In the genomic region with DNA sequence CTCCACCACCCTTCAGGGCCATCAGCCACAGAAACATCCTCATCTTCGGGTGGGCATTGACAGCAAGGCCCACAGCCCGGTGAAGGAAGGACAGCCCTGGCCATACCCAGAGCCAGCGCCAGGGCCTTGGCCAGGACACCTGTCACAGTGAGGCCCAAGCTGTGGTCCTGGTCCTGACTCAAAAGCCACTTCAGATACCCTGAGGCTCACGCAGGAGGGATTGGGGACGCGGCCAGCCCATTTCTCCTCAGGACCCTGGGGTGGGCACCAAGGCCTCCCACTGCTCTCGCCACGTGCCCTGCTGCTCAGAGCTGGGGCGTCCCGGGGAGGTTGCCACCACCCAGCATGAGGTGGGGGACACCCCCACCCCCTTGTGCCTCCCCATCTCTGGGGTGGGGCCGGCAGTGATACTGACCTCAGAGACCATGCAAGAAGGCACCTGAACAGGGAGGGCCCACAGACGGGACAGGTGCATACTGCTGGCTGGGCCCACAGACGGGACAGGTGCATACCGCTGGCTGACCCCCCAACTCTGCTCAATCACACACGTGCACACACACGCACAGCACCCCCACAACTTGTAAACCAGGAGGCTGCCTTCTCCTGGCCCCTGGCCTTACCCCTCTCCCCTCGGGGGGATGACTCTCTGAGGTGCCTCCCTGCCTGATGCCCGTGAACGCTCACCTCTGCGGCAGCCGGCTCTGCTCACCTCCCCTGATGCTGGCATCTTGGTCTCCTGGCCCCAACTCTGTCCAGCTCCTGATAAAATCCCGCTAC, we compare ENCODE assay signal across 11 cellular contexts. TPM values are rescaled to one million over a fixed set of nuclear protein-coding genes. Genes with fewer than 3 reads are reported as not detected.
DNase-seq lines count a peak whose midpoint lies in the region; ATAC-seq and TF ChIP-seq lines count a peak whose summit lies in the region.
"Had no signal": no experiment of that assay in that cellular context is flagged by ENCODE, and none has a peak within 500 bp of the region (broad histone marks: within the 10 kb centered on the region; RNA-seq: fewer than 3 reads in every experiment).

No MANE protein-coding gene starts in this region.

- peak overlapping the region; percentile 85 to 94; a peak in 2 of 4 replicates for H3K27ac ChIP-seq in SK-N-SH (ENCODE audit: low read depth in 2 of 2, low read length in 1 of 2)

- peaks cover 3 to 11% of the 10 kb centered on the region in 2 experiments for H3K36me3 ChIP-seq in SK-N-SH (replicated peaks in 1 of 2; ENCODE audit: control insufficient read depth in 1 of 2, insufficient read depth in 2 of 2, low read length in 1 of 2)

- peak overlapping the region; percentile 16 for H3K4me3 Mint-ChIP-seq in activated CD4-positive, alpha-beta memory T cell treated with anti-CD3 and anti-CD28 coated beads for 36 hours
- H3K4me3 Mint-ChIP-seq in immature natural killer cell, result peak overlapping the region in 4 of 5 donors; percentile 76 to 83 (median 80)
- H3K4me3 Mint-ChIP-seq in stimulated activated naive CD8-positive, alpha-beta T cell treated with anti-CD3 and anti-CD28 coated beads, Interleukin-15, amount 100 ng/mL, for 72 hours, result peak overlapping the region; percentile 81 to 82

- no peaks in the 10 kb centered on the region for H3K9me2 ChIP-seq in SK-N-SH

- peaks cover 20 to 63% of the 10 kb centered on the region in 2 experiments for H3K4me1 ChIP-seq in SK-N-SH (ENCODE audit: control insufficient read depth in 1 of 2, insufficient read depth in 2 of 2, low read depth in 1 of 2, low read length in 1 of 2)

- H3K4me3 ChIP-seq in SK-N-SH (ENCODE audit: low read depth in 2 of 2, low read length in 1 of 2), result no peak overlapping the region

- H3K27me3 ChIP-seq in SK-N-SH (ENCODE audit: insufficient read depth), result no peaks in the 10 kb centered on the region

- CTCF ChIA-PET in SK-N-SH (lab: Yijun Ruan, JAX), result interaction anchor here (0.8 to 7.4 kb wide), 5 partner anchors 9 to 76 kb away, joined by 3 to 108 read pairs (median 3); no protein-coding TSS in a partner anchor
- CTCF ChIA-PET in activated CD4-positive, alpha-beta memory T cell treated with anti-CD3 and anti-CD28 coated beads for 36 hours (lab: Charles Lee), result interaction anchor here (1.0 to 8.8 kb wide), 3 partner anchors 16 to 86 kb away, joined by 3 to 224 read pairs (median 7); partner anchors contain the start of gene SLC7A5

- peaks cover 72% of the 10 kb centered on the region for H3K4me1 Mint-ChIP-seq in activated CD4-positive, alpha-beta memory T cell treated with anti-CD3 and anti-CD28 coated beads for 36 hours (ENCODE audit: low read depth)
- H3K4me1 Mint-ChIP-seq in immature natural killer cell, result peaks cover 42 to 55% of the 10 kb centered on the region in 2 donors
- peaks cover 97% of the 10 kb centered on the region for H3K4me1 Mint-ChIP-seq in stimulated activated naive CD8-positive, alpha-beta T cell treated with anti-CD3 and anti-CD28 coated beads, Interleukin-15, amount 100 ng/mL, for 72 hours

- ATAC-seq in SK-N-SH treated with all-trans-retinoic acid at 6 μM for 48 hours, result no peak
- peak; percentile 1 for ATAC-seq in stimulated activated naive CD8-positive, alpha-beta T cell treated with anti-CD3 and anti-CD28 coated beads, Interleukin-15, amount 100 ng/mL, for 72 hours
- ATAC-seq in esophagus mucosa, result no peak

- 84% methylated on average over 18 of the region's 22 CpGs for WGBS in SK-N-SH (ENCODE audit: low lambda C conversion rate)

- no peaks in the 10 kb centered on the region for H3K27me3 Mint-ChIP-seq in activated CD4-positive, alpha-beta memory T cell treated with anti-CD3 and anti-CD28 coated beads for 36 hours
- H3K27me3 Mint-ChIP-seq in immature natural killer cell (ENCODE audit: low read depth in 3 of 3), result peaks cover 42 to 61% (median 53%) of the 10 kb centered on the region in 3 donors
- no peaks in the 10 kb centered on the region for H3K27me3 Mint-ChIP-seq in stimulated activated naive CD8-positive, alpha-beta T cell treated with anti-CD3 and anti-CD28 coated beads, Interleukin-15, amount 100 ng/mL, for 72 hours

- no peaks in the 10 kb centered on the region for H3K9me3 ChIP-seq in SK-N-SH
- H3K9me3 ChIP-seq: heart right ventricle had no signal

- peaks cover 9% of the 10 kb centered on the region for H3K79me2 ChIP-seq in SK-N-SH (ENCODE audit: insufficient read depth)

- no peak for TF ChIP-seq EP300 in SK-N-SH (IDR thresholded peaks at IDR 0.05; ENCODE audit: borderline replicate concordance in 1 of 2, low read depth in 1 of 2, low read length in 1 of 2)

- peak overlapping the region; percentile 6; the same call in 1 of the 2 replicates for H3K4me2 ChIP-seq in SK-N-SH

- H2AFZ ChIP-seq in SK-N-SH (ENCODE audit: low read depth), result no peak overlapping the region

- H3F3A ChIP-seq in SK-N-SH (replicated peaks; ENCODE audit: insufficient read depth), result peaks cover 3% of the 10 kb centered on the region

- intact Hi-C loops in activated CD4-positive, alpha-beta memory T cell treated with anti-CD3 and anti-CD28 coated beads for 36 hours (cut with micrococcal nuclease), result loop anchor here (10.0 kb wide), 1 partner anchor 50 kb away; no protein-coding TSS in a partner anchor

- POLR2A ChIA-PET in SK-N-SH (lab: Yijun Ruan, JAX), result interaction anchor here (2.0 kb wide), 1 partner anchor 14 kb away, joined by 6 read pairs; the partner anchor contains the start of gene SLC7A5
- POLR2A ChIA-PET in activated CD4-positive, alpha-beta memory T cell treated with anti-CD3 and anti-CD28 coated beads for 36 hours (lab: Charles Lee), result interaction anchor here (0.8 to 3.6 kb wide), 3 partner anchors 10 to 20 kb away, joined by 3 to 25 read pairs (median 21); partner anchors contain the start of gene SLC7A5

- no peaks in the 10 kb centered on the region for H3K9me3 Mint-ChIP-seq in activated CD4-positive, alpha-beta memory T cell treated with anti-CD3 and anti-CD28 coated beads for 36 hours
- H3K9me3 Mint-ChIP-seq in immature natural killer cell, result no peaks in the 10 kb centered on the region
- H3K9me3 Mint-ChIP-seq in stimulated activated naive CD8-positive, alpha-beta T cell treated with anti-CD3 and anti-CD28 coated beads, Interleukin-15, amount 100 ng/mL, for 72 hours, result no peaks in the 10 kb centered on the region

- no peak for TF ChIP-seq CTCF in SK-N-SH (IDR thresholded peaks at IDR 0.05)

- H3K9ac ChIP-seq in SK-N-SH, result no peak overlapping the region

- no peak for DNase-seq in SK-N-SH
- DNase-seq in activated CD4-positive, alpha-beta memory T cell treated with anti-CD3 and anti-CD28 coated beads for 36 hours, result no peak
- no peak for DNase-seq in immature natural killer cell
- DNase-seq in stimulated activated naive CD8-positive, alpha-beta T cell treated with anti-CD3 and anti-CD28 coated beads, Interleukin-15, amount 100 ng/mL, for 72 hours, result no peak
- no peak for DNase-seq in H4 (ENCODE audit: low spot score)
- DNase-seq in LoVo (ENCODE audit: low spot score), result no peak
- DNase-seq: GOT3, heart right ventricle, NCI-H187 had no signal

- H4K20me1 ChIP-seq in SK-N-SH (ENCODE audit: insufficient read depth), result peaks cover 26% of the 10 kb centered on the region

- TF ChIP-seq RAD21 in SK-N-SH (IDR thresholded peaks at IDR 0.05; ENCODE audit: low read length), result no peak

- peaks cover 73% of the 10 kb centered on the region for H3K36me3 Mint-ChIP-seq in activated CD4-positive, alpha-beta memory T cell treated with anti-CD3 and anti-CD28 coated beads for 36 hours
- peaks cover 0 to 4% (median 0%) of the 10 kb centered on the region in 3 donors for H3K36me3 Mint-ChIP-seq in immature natural killer cell

- peak overlapping the region; percentile 91 for H3K27ac Mint-ChIP-seq in activated CD4-positive, alpha-beta memory T cell treated with anti-CD3 and anti-CD28 coated beads for 36 hours
- H3K27ac Mint-ChIP-seq in immature natural killer cell, result peak overlapping the region; percentile 87 to 97 (median 95)
- H3K27ac Mint-ChIP-seq in stimulated activated naive CD8-positive, alpha-beta T cell treated with anti-CD3 and anti-CD28 coated beads, Interleukin-15, amount 100 ng/mL, for 72 hours, result peak overlapping the region; percentile 82 to 94

TF ChIP-seq in SK-N-SH, 30 proteins besides CTCF, POLR2A, EP300 and RAD21:
- TF ChIP-seq TCF12 (IDR thresholded peaks at IDR 0.05), result no peak
- no peak for TF ChIP-seq GATA2 (CRISPR knock-in tag; IDR thresholded peaks at IDR 0.05)
- no peak for TF ChIP-seq YY1 (IDR thresholded peaks at IDR 0.05; ENCODE audit: low read depth)
- TF ChIP-seq TEAD4 (IDR thresholded peaks at IDR 0.05; ENCODE audit: borderline replicate concordance, insufficient read depth), result no peak
TF ChIP-seq in SK-N-SH: peak in this region for 0.

TF ChIP-seq in SK-N-SH treated with all-trans-retinoic acid at 6 μM for 48 hours, 23 proteins besides CTCF, POLR2A, EP300 and RAD21:
- TF ChIP-seq ESRRG (CRISPR knock-in tag; IDR thresholded peaks at IDR 0.05) (no peak), OSR1 (CRISPR knock-in tag; IDR thresholded peaks at IDR 0.05) (no peak), GLIS3 (CRISPR knock-in tag; IDR thresholded peaks at IDR 0.05) (no peak), ISL1 (CRISPR knock-in tag; IDR thresholded peaks at IDR 0.05) (no peak), BACH2 (CRISPR knock-in tag; IDR thresholded peaks at IDR 0.05; ENCODE audit: borderline replicate concordance) (no peak), CSDC2 (CRISPR knock-in tag; IDR thresholded peaks at IDR 0.05) (no peak), ZNF70 (CRISPR knock-in tag; IDR thresholded peaks at IDR 0.05) (no peak), ZNF8 (CRISPR knock-in tag; IDR thresholded peaks at IDR 0.05) (no peak), TOX (CRISPR knock-in tag; IDR thresholded peaks at IDR 0.05; ENCODE audit: borderline replicate concordance) (no peak)
- TF ChIP-seq, protein P1, sequence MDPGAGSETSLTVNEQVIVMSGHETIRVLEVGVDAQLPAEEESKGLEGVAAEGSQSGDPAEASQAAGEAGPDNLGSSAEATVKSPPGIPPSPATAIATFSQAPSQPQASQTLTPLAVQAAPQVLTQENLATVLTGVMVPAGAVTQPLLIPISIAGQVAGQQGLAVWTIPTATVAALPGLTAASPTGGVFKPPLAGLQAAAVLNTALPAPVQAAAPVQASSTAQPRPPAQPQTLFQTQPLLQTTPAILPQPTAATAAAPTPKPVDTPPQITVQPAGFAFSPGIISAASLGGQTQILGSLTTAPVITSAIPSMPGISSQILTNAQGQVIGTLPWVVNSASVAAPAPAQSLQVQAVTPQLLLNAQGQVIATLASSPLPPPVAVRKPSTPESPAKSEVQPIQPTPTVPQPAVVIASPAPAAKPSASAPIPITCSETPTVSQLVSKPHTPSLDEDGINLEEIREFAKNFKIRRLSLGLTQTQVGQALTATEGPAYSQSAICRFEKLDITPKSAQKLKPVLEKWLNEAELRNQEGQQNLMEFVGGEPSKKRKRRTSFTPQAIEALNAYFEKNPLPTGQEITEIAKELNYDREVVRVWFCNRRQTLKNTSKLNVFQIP (CRISPR knock-in tag; IDR thresholded peaks at IDR 0.05; ENCODE audit: borderline replicate concordance, low read depth), result no peak

RNA-seq across cellular contexts. Expression of gene SLC7A5, which starts 14.2 kb away (rescaled TPM):
- polyA plus RNA-seq in SK-N-SH (2012; rRNA removed) (7.7 and 15.1 TPM in 2 replicates), immature natural killer cell (1 to 10 TPM; 2.6 to 7.3 (median 4.2) TPM)
- polyA plus RNA-seq in SK-N-SH (2012; cell fraction: cytosol; rRNA removed), result 9.3 and 12.5 TPM in 2 replicates
- polyA plus RNA-seq in SK-N-SH (2012; cell fraction: nucleus; rRNA removed), result 16.9 and 26.8 TPM in 2 replicates
- 100 to 1,000 TPM; 262 TPM for total RNA-seq in activated CD4-positive, alpha-beta memory T cell treated with anti-CD3 and anti-CD28 coated beads for 36 hours
- 143 and 153 TPM in 2 replicates for total RNA-seq in H4 (2014; rRNA removed; shearing (Covaris generic))
- total RNA-seq in esophagus mucosa, result 198 TPM

Comparison
In these comparisons a context has a peak if more than half of its experiments do, and no peak if none do; other contexts are left out.
1. H3K4me3 Mint-ChIP-seq: peak in every context shown above with its lines; median percentile 82 in stimulated activated naive CD8-positive, alpha-beta T cell treated with anti-CD3 and anti-CD28 coated beads, Interleukin-15, amount 100 ng/mL, for 72 hours; 80 in immature natural killer cell; 16 in activated CD4-positive, alpha-beta memory T cell treated with anti-CD3 and anti-CD28 coated beads for 36 hours.